In genomic region chr2:105738658-105739051, GRCh38 we compare ENCODE assay signal across 13 cellular contexts. TPM values are rescaled to one million over a fixed set of nuclear protein-coding genes. Genes with fewer than 3 reads are reported as not detected.
DNase-seq lines count a peak whose midpoint lies in the region; ATAC-seq and TF ChIP-seq lines count a peak whose summit lies in the region.
"Had no signal": no experiment of that assay in that cellular context is flagged by ENCODE, and none has a peak within 500 bp of the region (broad histone marks: within the 10 kb centered on the region; RNA-seq: fewer than 3 reads in every experiment).

No MANE protein-coding gene starts in this region.

- H3K4me1 Mint-ChIP-seq in activated naive CD4-positive, alpha-beta T cell treated with anti-CD3 and anti-CD28 coated beads, Interleukin-2, amount 50 U/mL, for 24 hours = peaks cover 84% of the 10 kb centered on the region
- peaks cover 81% of the 10 kb centered on the region for H3K4me1 Mint-ChIP-seq in activated naive CD8-positive, alpha-beta T cell treated with anti-CD3 and anti-CD28 coated beads, Interleukin-2, amount 50 U/mL, for 24 hours
- H3K4me1 Mint-ChIP-seq in mesothelial cell of epicardium = peaks cover 11% of the 10 kb centered on the region

- TF ChIP-seq CTCF in mesothelial cell of epicardium (IDR thresholded peaks at IDR 0.05; ENCODE audit: unreplicated experiment) = no peak

- no peaks in the 10 kb centered on the region for H3K9me3 Mint-ChIP-seq in activated naive CD4-positive, alpha-beta T cell treated with anti-CD3 and anti-CD28 coated beads, Interleukin-2, amount 50 U/mL, for 24 hours
- peaks cover 5% of the 10 kb centered on the region for H3K9me3 Mint-ChIP-seq in activated naive CD8-positive, alpha-beta T cell treated with anti-CD3 and anti-CD28 coated beads, Interleukin-2, amount 50 U/mL, for 24 hours
- H3K9me3 Mint-ChIP-seq in mesothelial cell of epicardium = no peaks in the 10 kb centered on the region

- no peak for ATAC-seq in activated naive CD8-positive, alpha-beta T cell treated with anti-CD3 and anti-CD28 coated beads, Interleukin-2, amount 50 U/mL, for 24 hours
- ATAC-seq in SK-N-SH treated with all-trans-retinoic acid at 6 μM for 48 hours = no peak
- ATAC-seq in GM19452 (IDR thresholded peaks at IDR 0.05; ENCODE audit: unreplicated experiment) = no peak

- H3K27ac ChIP-seq in KOPT-K1 (ENCODE audit: low read depth, low read length, poor library complexity, severe bottlenecking) = peak overlapping the region; percentile 63

- DNase-seq in activated naive CD4-positive, alpha-beta T cell (lab: John Stamatoyannopoulos, UW) = no peak
- no peak for DNase-seq in activated naive CD8-positive, alpha-beta T cell treated with anti-CD3 and anti-CD28 coated beads, Interleukin-2, amount 50 U/mL, for 24 hours
- DNase-seq in iPS-NIHi11 (ENCODE audit: low spot score) (no peak), mesothelial cell of epicardium (ENCODE audit: low spot score in 2 of 2, unreplicated experiment in 2 of 2) (no peak)
- DNase-seq: amniotic stem cell, DMS153, glutamatergic neuron, NCI-H1930 had no signal

- no peaks in the 10 kb centered on the region for H3K36me3 Mint-ChIP-seq in activated naive CD4-positive, alpha-beta T cell treated with anti-CD3 and anti-CD28 coated beads, Interleukin-2, amount 50 U/mL, for 24 hours
- H3K36me3 Mint-ChIP-seq in activated naive CD8-positive, alpha-beta T cell treated with anti-CD3 and anti-CD28 coated beads, Interleukin-2, amount 50 U/mL, for 24 hours (ENCODE audit: low read depth) = no peaks in the 10 kb centered on the region
- H3K36me3 Mint-ChIP-seq in mesothelial cell of epicardium = no peaks in the 10 kb centered on the region

- no peaks in the 10 kb centered on the region for H3K27me3 Mint-ChIP-seq in activated naive CD4-positive, alpha-beta T cell treated with anti-CD3 and anti-CD28 coated beads, Interleukin-2, amount 50 U/mL, for 24 hours
- H3K27me3 Mint-ChIP-seq in activated naive CD8-positive, alpha-beta T cell treated with anti-CD3 and anti-CD28 coated beads, Interleukin-2, amount 50 U/mL, for 24 hours = no peaks in the 10 kb centered on the region
- peaks cover 27% of the 10 kb centered on the region for H3K27me3 Mint-ChIP-seq in mesothelial cell of epicardium (ENCODE audit: low read depth)

- H3K27ac Mint-ChIP-seq in activated naive CD4-positive, alpha-beta T cell treated with anti-CD3 and anti-CD28 coated beads, Interleukin-2, amount 50 U/mL, for 24 hours = peak overlapping the region; percentile 99
- H3K27ac Mint-ChIP-seq in activated naive CD8-positive, alpha-beta T cell treated with anti-CD3 and anti-CD28 coated beads, Interleukin-2, amount 50 U/mL, for 24 hours = peak overlapping the region; percentile 91
- no peak overlapping the region for H3K27ac Mint-ChIP-seq in mesothelial cell of epicardium

- H3K36me3 ChIP-seq in KOPT-K1 (ENCODE audit: insufficient read depth, low read length) = no peaks in the 10 kb centered on the region
- H3K36me3 ChIP-seq: HAP-1 had no signal

- H3K9me3 ChIP-seq in KOPT-K1 (ENCODE audit: insufficient read depth, low read length, poor library complexity, severe bottlenecking) = no peaks in the 10 kb centered on the region
- H3K9me3 ChIP-seq: HAP-1 had no signal

- H3K4me3 Mint-ChIP-seq in activated naive CD4-positive, alpha-beta T cell treated with anti-CD3 and anti-CD28 coated beads, Interleukin-2, amount 50 U/mL, for 24 hours = peak overlapping the region; percentile 83
- H3K4me3 Mint-ChIP-seq in activated naive CD8-positive, alpha-beta T cell treated with anti-CD3 and anti-CD28 coated beads, Interleukin-2, amount 50 U/mL, for 24 hours = peak overlapping the region; percentile 73
- H3K4me3 Mint-ChIP-seq in mesothelial cell of epicardium = no peak overlapping the region

TF ChIP-seq in SK-N-SH treated with all-trans-retinoic acid at 6 μM for 48 hours, 23 proteins besides CTCF, POLR2A, EP300 and RAD21:
- no peak for TF ChIP-seq POU6F1 (CRISPR knock-in tag; IDR thresholded peaks at IDR 0.05; ENCODE audit: borderline replicate concordance, low read depth)
- TF ChIP-seq RARB (CRISPR knock-in tag; IDR thresholded peaks at IDR 0.05) = no peak
- no peak for TF ChIP-seq ZC3H10 (CRISPR knock-in tag; IDR thresholded peaks at IDR 0.05)
- no peak for TF ChIP-seq ZNF565 (CRISPR knock-in tag; conservative IDR thresholded peaks at IDR 0.05; ENCODE audit: low read depth)
- TF ChIP-seq GLIS3 (CRISPR knock-in tag; IDR thresholded peaks at IDR 0.05) = no peak
- no peak for TF ChIP-seq ISL1 (CRISPR knock-in tag; IDR thresholded peaks at IDR 0.05)
- TF ChIP-seq CSRNP3 (CRISPR knock-in tag; IDR thresholded peaks at IDR 0.05) = no peak
- no peak for TF ChIP-seq OSR1 (CRISPR knock-in tag; IDR thresholded peaks at IDR 0.05)
- no peak for TF ChIP-seq TCF4 (CRISPR knock-in tag; IDR thresholded peaks at IDR 0.05; ENCODE audit: borderline replicate concordance)
- no peak for TF ChIP-seq ARNTL (CRISPR knock-in tag; IDR thresholded peaks at IDR 0.05; ENCODE audit: borderline replicate concordance, low read depth)
- no peak for TF ChIP-seq CREB5 (CRISPR knock-in tag; IDR thresholded peaks at IDR 0.05; ENCODE audit: low read depth)
- no peak for TF ChIP-seq ESRRG (CRISPR knock-in tag; IDR thresholded peaks at IDR 0.05)
- TF ChIP-seq BACH2 (CRISPR knock-in tag; IDR thresholded peaks at IDR 0.05; ENCODE audit: borderline replicate concordance) = no peak
- no peak for TF ChIP-seq TOX (CRISPR knock-in tag; IDR thresholded peaks at IDR 0.05; ENCODE audit: borderline replicate concordance)
- no peak for TF ChIP-seq ZNF70 (CRISPR knock-in tag; IDR thresholded peaks at IDR 0.05)
- no peak for TF ChIP-seq SNAI2 (CRISPR knock-in tag; IDR thresholded peaks at IDR 0.05)

RNA-seq across cellular contexts. Expression of gene NCK2, which starts 6.1 kb away (rescaled TPM):
- 57.5 to 59.5 TPM (median 58.9 TPM) in 3 replicates for total RNA-seq in mesothelial cell of epicardium
